Comparison of ENCODE assay signal across 20 cellular contexts in genomic region chrX:99857455-99857854, GRCh38.
DNase-seq lines count a peak whose midpoint lies in the region; TF ChIP-seq lines count a peak whose summit lies in the region.
"Had no signal": no experiment of that assay in that cellular context is flagged by ENCODE, and none has a peak within 500 bp of the region (broad histone marks: within the 10 kb centered on the region; RNA-seq: fewer than 3 reads in every experiment).

No MANE protein-coding gene starts in this region.

- no peak overlapping the region for H3K27ac ChIP-seq in WERI-Rb-1
- H3K27ac ChIP-seq: cardiac muscle cell, heart left ventricle, transverse colon had no signal

- H3K4me1 Mint-ChIP-seq in mesothelial cell of epicardium: no peaks in the 10 kb centered on the region
- H3K4me1 Mint-ChIP-seq: CD14-positive monocyte, memory B cell, natural killer cell had no signal

- no peak overlapping the region for H3K27ac Mint-ChIP-seq in mesothelial cell of epicardium
- H3K27ac Mint-ChIP-seq: activated T-helper 2 cell treated with anti-CD3 and anti-CD28 coated beads, Interferon-gamma antibody, Interleukin-2, Interleukin-4, amounts not matched to agents 10 μg/mL and 5 μg/mL and 100 μg/mL, durations not matched to agents 14 hours and 24 hours and 36 hours; CD14-positive monocyte; memory B cell; natural killer cell; T-helper 1 cell treated with Interleukin-12 subunit alpha and Interleukin-12 subunit beta and Interleukin-4 antibody, amounts not matched to agents 30 μg/mL and 1 μg/mL, for 36 hours had no signal

- no peak overlapping the region for H3K4me3 Mint-ChIP-seq in mesothelial cell of epicardium
- H3K4me3 Mint-ChIP-seq: CD14-positive monocyte; memory B cell; natural killer cell; T-helper 1 cell treated with Interleukin-12 subunit alpha and Interleukin-12 subunit beta and Interleukin-4 antibody, amounts not matched to agents 30 μg/mL and 1 μg/mL, for 36 hours had no signal

- peak; percentile 2 to 3 for DNase-seq in Kasumi-1 (lab: John Stamatoyannopoulos, UW)
- DNase-seq in WERI-Rb-1: no peak
- no peak for DNase-seq in mesothelial cell of epicardium (ENCODE audit: low spot score in 2 of 2, unreplicated experiment in 2 of 2)
- no peak for DNase-seq in NCI-H146 (lab: John Stamatoyannopoulos, UW)
- no peak for DNase-seq in AG20443 (ENCODE audit: low spot score)
- DNase-seq in MG63: no peak
- DNase-seq: heart left ventricle; islet precursor cell; natural killer cell; NCI-H1092; NCI-H2171; stimulated activated CD4-positive, alpha-beta T cell treated with anti-CD3 and anti-CD28 coated beads, Interleukin-12 subunit alpha, Interleukin-12 subunit beta, amount 100 ng/mL, for 4 hours; stimulated activated naive CD4-positive, alpha-beta T cell treated with Interleukin-2 at 50 U/mL for 16 hours; transverse colon had no signal

- H3K4me3 ChIP-seq in WERI-Rb-1 (ENCODE audit: low read depth, low read length): no peak overlapping the region
- H3K4me3 ChIP-seq in MG63: no peak overlapping the region
- H3K4me3 ChIP-seq: cardiac muscle cell, heart left ventricle, transverse colon had no signal

- H3K36me3 ChIP-seq in WERI-Rb-1 (no peaks in the 10 kb centered on the region), MG63 (no peaks in the 10 kb centered on the region)
- H3K36me3 ChIP-seq: cardiac muscle cell, heart left ventricle, transverse colon had no signal

- no peaks in the 10 kb centered on the region for H3K27me3 Mint-ChIP-seq in mesothelial cell of epicardium (ENCODE audit: low read depth)
- H3K27me3 Mint-ChIP-seq: memory B cell had no signal

- H3K27me3 ChIP-seq in WERI-Rb-1 (ENCODE audit: insufficient read depth, low read depth, severe bottlenecking) (no peaks in the 10 kb centered on the region), MG63 (no peaks in the 10 kb centered on the region)
- H3K27me3 ChIP-seq: cardiac muscle cell, heart left ventricle, transverse colon had no signal

- H3K9me3 Mint-ChIP-seq in mesothelial cell of epicardium: no peaks in the 10 kb centered on the region
- H3K9me3 Mint-ChIP-seq: T-helper 1 cell treated with Interleukin-12 subunit alpha and Interleukin-12 subunit beta and Interleukin-4 antibody, amounts not matched to agents 30 μg/mL and 1 μg/mL, for 36 hours had no signal

- no peaks in the 10 kb centered on the region for H3K9me3 ChIP-seq in WERI-Rb-1 (ENCODE audit: severe bottlenecking)
- H3K9me3 ChIP-seq in MG63: no peaks in the 10 kb centered on the region; the same call in 1 of the 2 replicates
- H3K9me3 ChIP-seq: heart left ventricle, transverse colon had no signal

- no peaks in the 10 kb centered on the region for H3K36me3 Mint-ChIP-seq in mesothelial cell of epicardium
- H3K36me3 Mint-ChIP-seq: CD14-positive monocyte, memory B cell, natural killer cell had no signal

- TF ChIP-seq CTCF in GM12873 (IDR thresholded peaks at IDR 0.05; ENCODE audit: insufficient read depth, low read depth, low read length, missing control alignments) (peak; percentile 33), WERI-Rb-1 (IDR thresholded peaks at IDR 0.05; ENCODE audit: low read depth, low read length) (0 out of 2 replicates have a peak, but pooled peaks have one; percentile 12), mesothelial cell of epicardium (IDR thresholded peaks at IDR 0.05; ENCODE audit: unreplicated experiment) (peak; percentile 19)

Comparison
In these comparisons a context has a peak if more than half of its experiments do, and no peak if none do; other contexts are left out.
1. DNase-seq: peak in Kasumi-1 (2 of 2); none in WERI-Rb-1 (single experiment), mesothelial cell of epicardium (0 of 2), NCI-H146 (single experiment), AG20443 (single experiment) and MG63 (single experiment).
2. Peak in every context shown above with its lines, with median percentiles within 50 percentile points of each other: CTCF ChIP-seq.